5 cellular contexts compared by ENCODE assay signal in the genomic region with DNA sequence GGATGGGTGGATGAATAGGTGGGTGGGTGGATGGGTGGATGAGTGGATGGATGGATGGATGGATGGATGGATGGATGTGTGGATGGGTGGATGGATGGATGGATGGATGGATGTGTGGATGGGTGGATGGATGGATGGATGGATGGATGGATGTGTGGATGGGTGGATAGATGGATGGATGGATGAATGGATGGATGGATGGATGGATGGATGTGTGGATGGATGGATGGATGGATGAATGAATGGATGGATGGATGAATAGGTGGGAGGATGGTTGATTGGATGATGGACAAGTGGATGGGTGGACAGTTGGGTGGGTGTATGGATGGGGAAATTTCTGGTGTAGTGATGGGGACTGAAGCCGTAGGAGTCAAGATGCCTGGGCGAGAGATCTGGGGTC. TPM values are rescaled to one million over a fixed set of nuclear protein-coding genes. Genes with fewer than 3 reads are reported as not detected.
"Had no signal": no experiment of that assay in that cellular context is flagged by ENCODE, and none has a peak within 500 bp of the region (broad histone marks: within the 10 kb centered on the region; RNA-seq: fewer than 3 reads in every experiment).

No MANE protein-coding gene starts in this region.

RNA-seq across cellular contexts. Expression of gene CELF5, which starts 11.1 kb away (rescaled TPM):
- total RNA-seq: M059J, Peyer's patch, Right ventricle myocardium superior, SJSA1 had no signal

RNA-seq across cellular contexts. Expression of gene S1PR4, which starts 57.0 kb away (rescaled TPM):
- total RNA-seq: M059J, SJSA1 had no signal
- polyA plus RNA-seq: SK-N-SH had no signal
